ENCODE assay signal across 1 cellular context in genomic region chr7:143359769-143360168, GRCh38.
TF ChIP-seq lines count a peak whose summit lies in the region.

No MANE protein-coding gene starts in this region.

TF ChIP-seq in H1, 55 proteins besides CTCF, POLR2A, EP300 and RAD21:
- TF ChIP-seq FOSL1 (IDR thresholded peaks at IDR 0.05; ENCODE audit: insufficient read depth, low read depth, low read length): no peak
- no peak for TF ChIP-seq ATF3 (IDR thresholded peaks at IDR 0.05; ENCODE audit: insufficient read depth, low read depth, low read length)
- no peak for TF ChIP-seq KDM5A (IDR thresholded peaks at IDR 0.05; ENCODE audit: low read length)
- TF ChIP-seq CHD1 (IDR thresholded peaks at IDR 0.05; ENCODE audit: low read depth, low read length): no peak
- no peak for TF ChIP-seq JUND (IDR thresholded peaks at IDR 0.05; ENCODE audit: low read length)
- no peak for TF ChIP-seq CHD7 (IDR thresholded peaks at IDR 0.05; ENCODE audit: insufficient replicate concordance, low read length)
- no peak for TF ChIP-seq SUZ12 (IDR thresholded peaks at IDR 0.05; ENCODE audit: low read length)
- no peak for TF ChIP-seq POLR2AphosphoS5 (IDR thresholded peaks at IDR 0.05; ENCODE audit: low read depth, low read length)
